ENCODE assay signal across 1 cellular context in the genomic region with DNA sequence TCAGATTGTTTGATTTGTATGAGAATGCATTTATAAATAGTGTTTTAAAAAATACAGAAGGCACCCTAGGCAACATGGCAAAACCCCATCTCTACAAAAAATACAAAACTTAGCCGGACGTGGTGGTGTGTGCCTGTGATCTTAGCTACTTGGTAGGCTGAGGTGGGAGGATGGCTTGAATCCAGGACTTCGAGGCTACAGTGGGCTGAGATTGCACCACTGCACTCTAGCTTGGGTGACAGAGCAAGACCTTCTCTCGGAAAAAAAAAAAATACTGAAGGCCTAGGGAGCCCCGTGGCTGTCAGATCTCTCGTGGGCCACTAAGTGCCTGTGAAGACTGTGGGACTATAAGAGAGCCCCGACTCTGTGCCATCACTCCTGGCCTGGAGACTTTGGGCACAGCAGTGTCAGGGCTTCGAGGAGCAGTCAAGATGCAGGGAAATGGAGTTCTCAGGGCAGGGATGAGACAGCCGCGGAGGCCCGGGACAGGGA.
TF ChIP-seq lines count a peak whose summit lies in the region.

No MANE protein-coding gene starts in this region.

TF ChIP-seq in H1, 55 proteins besides CTCF, POLR2A, EP300 and RAD21 (continued from another document):
- TF ChIP-seq JUN (IDR thresholded peaks at IDR 0.05; ENCODE audit: low read depth, low read length): no peak
- TF ChIP-seq PHF8 (conservative IDR thresholded peaks at IDR 0.05; ENCODE audit: low read depth, low read length): no peak
- no peak for TF ChIP-seq RXRA (IDR thresholded peaks at IDR 0.05; ENCODE audit: insufficient read depth, low read depth, low read length)
- TF ChIP-seq, protein P1, sequence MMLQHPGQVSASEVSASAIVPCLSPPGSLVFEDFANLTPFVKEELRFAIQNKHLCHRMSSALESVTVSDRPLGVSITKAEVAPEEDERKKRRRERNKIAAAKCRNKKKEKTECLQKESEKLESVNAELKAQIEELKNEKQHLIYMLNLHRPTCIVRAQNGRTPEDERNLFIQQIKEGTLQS (IDR thresholded peaks at IDR 0.05; ENCODE audit: insufficient read depth, low read depth, low read length): no peak
- TF ChIP-seq KDM5A (IDR thresholded peaks at IDR 0.05; ENCODE audit: low read length): no peak
- TF ChIP-seq POU5F1 (IDR thresholded peaks at IDR 0.05; ENCODE audit: low read depth, low read length): no peak
- no peak for TF ChIP-seq USF2 (IDR thresholded peaks at IDR 0.05; ENCODE audit: low read length)
- no peak for TF ChIP-seq MAX (IDR thresholded peaks at IDR 0.05)
- no peak for TF ChIP-seq SIN3A (conservative IDR thresholded peaks at IDR 0.05 in 1 of 2, IDR thresholded peaks at IDR 0.05 in 1 of 2; ENCODE audit: low read depth in 1 of 2, low read length in 2 of 2)
- no peak for TF ChIP-seq ZNF274 (IDR thresholded peaks at IDR 0.05; ENCODE audit: borderline replicate concordance, extremely low read depth, low read length)
- no peak for TF ChIP-seq RFX5 (IDR thresholded peaks at IDR 0.05; ENCODE audit: borderline replicate concordance, low read depth, low read length)
- TF ChIP-seq YY1 (IDR thresholded peaks at IDR 0.05; ENCODE audit: low read depth, low read length): no peak
- no peak for TF ChIP-seq SIRT6 (IDR thresholded peaks at IDR 0.05; ENCODE audit: low read length)
- TF ChIP-seq BCL11A (IDR thresholded peaks at IDR 0.05; ENCODE audit: low read depth in 2 of 2, low read length in 2 of 2): no peak
- TF ChIP-seq TAF7 (optimal IDR thresholded peaks at IDR 0.05; ENCODE audit: borderline replicate concordance, low read depth, low read length): no peak
